14 cellular contexts compared by ENCODE assay signal in the genomic region with DNA sequence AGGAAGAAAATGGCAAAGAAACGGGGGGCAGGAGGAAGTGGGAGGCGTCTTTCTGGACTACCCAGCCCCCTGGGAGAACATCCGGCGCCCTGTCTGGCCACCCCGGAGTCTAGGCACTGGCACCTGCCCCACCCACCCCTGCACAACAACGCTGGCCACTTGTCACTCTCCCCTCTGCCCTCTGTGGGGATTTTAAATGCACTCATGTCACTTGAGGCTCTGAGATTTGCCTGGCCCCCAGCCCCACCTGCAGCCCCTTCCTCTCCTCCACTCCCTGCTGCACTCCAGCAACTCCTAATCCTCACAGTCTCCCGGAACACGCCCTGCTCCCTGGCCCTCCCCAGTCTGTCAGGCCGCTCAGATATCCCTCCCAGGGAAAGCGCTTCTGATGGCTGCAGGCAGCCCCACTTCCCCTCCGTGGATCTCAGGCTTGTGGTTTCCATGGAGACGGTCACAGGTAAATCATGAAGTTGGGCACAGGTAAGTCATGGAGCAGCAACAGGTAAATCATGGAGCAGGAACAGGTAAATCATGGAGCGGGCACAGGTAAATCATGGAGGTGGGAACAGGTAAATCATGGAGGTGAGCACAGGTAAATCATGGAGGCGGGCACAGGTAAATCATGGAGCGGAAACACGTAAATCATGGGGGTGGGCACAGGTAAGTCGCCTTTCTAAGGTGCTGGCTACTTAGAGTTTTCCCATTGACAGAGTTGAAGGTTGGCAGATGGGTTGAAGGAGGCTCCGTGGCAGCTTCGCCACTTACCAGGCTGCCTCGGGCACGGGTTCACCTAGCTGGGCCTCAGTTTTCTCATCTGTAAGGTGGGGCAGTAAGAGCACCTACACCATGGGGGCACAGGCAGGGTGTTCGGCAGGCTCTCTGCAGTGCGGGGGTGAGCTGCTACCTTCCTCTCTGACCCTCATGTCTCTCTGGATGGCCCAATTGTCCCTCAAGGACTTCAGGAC.
DNase-seq lines count a peak whose midpoint lies in the region; ATAC-seq and TF ChIP-seq lines count a peak whose summit lies in the region.
"Had no signal": no experiment of that assay in that cellular context is flagged by ENCODE, and none has a peak within 500 bp of the region (broad histone marks: within the 10 kb centered on the region; RNA-seq: fewer than 3 reads in every experiment).

No MANE protein-coding gene starts in this region.

- TF ChIP-seq POLR2A in heart left ventricle (IDR thresholded peaks at IDR 0.05) (no peak), right lobe of liver (IDR thresholded peaks at IDR 0.05) (no peak)

- H3K4me3 ChIP-seq in heart left ventricle (no peak overlapping the region), RWPE2 (ENCODE audit: severe bottlenecking) (no peak overlapping the region), right lobe of liver (no peak overlapping the region), aorta (ENCODE audit: low read length in 2 of 2) (no peak overlapping the region), MM.1S (ENCODE audit: low read length) (no peak overlapping the region)
- H3K4me3 ChIP-seq: esophagus squamous epithelium, smooth muscle cell had no signal

- no peaks in the 10 kb centered on the region for H3K79me2 ChIP-seq in MM.1S (ENCODE audit: low read length)

- H3K4me1 ChIP-seq in heart left ventricle (no peaks in the 10 kb centered on the region), RWPE2 (ENCODE audit: insufficient read depth, poor library complexity, severe bottlenecking) (peaks cover 9% of the 10 kb centered on the region), right lobe of liver (no peaks in the 10 kb centered on the region), aorta (ENCODE audit: control insufficient read depth in 1 of 2, insufficient read depth in 2 of 2, low read length in 2 of 2) (no peaks in the 10 kb centered on the region), MM.1S (ENCODE audit: low read length) (no peaks in the 10 kb centered on the region)
- H3K4me1 ChIP-seq: esophagus squamous epithelium had no signal

- H3K9me3 ChIP-seq in heart left ventricle (no peaks in the 10 kb centered on the region), RWPE2 (ENCODE audit: severe bottlenecking) (no peaks in the 10 kb centered on the region), right lobe of liver (no peaks in the 10 kb centered on the region), aorta (ENCODE audit: control insufficient read depth, low read length) (no peaks in the 10 kb centered on the region), MM.1S (replicated peaks; ENCODE audit: insufficient read depth, low read length) (no peaks in the 10 kb centered on the region)
- H3K9me3 ChIP-seq: esophagus squamous epithelium had no signal

- no peak overlapping the region for H3K9ac ChIP-seq in MM.1S (ENCODE audit: low read length)

- ATAC-seq in heart left ventricle (no peak), left cardiac atrium (no peak), RWPE2 (ENCODE audit: low read depth) (no peak), right lobe of liver (no peak), aorta (ENCODE audit: low FRiP score) (no peak), HG02588 (IDR thresholded peaks at IDR 0.05; ENCODE audit: unreplicated experiment) (no peak)
- ATAC-seq: Right ventricle myocardium inferior had no signal

- H3K27ac ChIP-seq in heart left ventricle: no peak overlapping the region
- H3K27ac ChIP-seq in RWPE2 (ENCODE audit: poor library complexity, severe bottlenecking): no peak overlapping the region
- no peak overlapping the region for H3K27ac ChIP-seq in right lobe of liver
- H3K27ac ChIP-seq in aorta (ENCODE audit: low read depth in 1 of 2, low read length in 2 of 2): no peak overlapping the region
- no peak overlapping the region for H3K27ac ChIP-seq in MM.1S (ENCODE audit: low read length)
- H3K27ac ChIP-seq: esophagus squamous epithelium had no signal

- intact Hi-C loops in heart left ventricle (cut with DNase I) (no loop called here), left cardiac atrium (cut with DNase I) (no loop called here), right lobe of liver (cut with DNase I) (no loop called here), aorta (cut with DNase I) (no loop called here)

- H4K20me1 ChIP-seq in MM.1S (ENCODE audit: insufficient read depth, low read length): 0 out of 2 replicates have a peak, but pooled peaks cover 2% of the 10 kb centered on the region

- no peaks in the 10 kb centered on the region for H3K36me3 ChIP-seq in heart left ventricle
- no peaks in the 10 kb centered on the region for H3K36me3 ChIP-seq in RWPE2 (ENCODE audit: low read depth)
- no peaks in the 10 kb centered on the region for H3K36me3 ChIP-seq in right lobe of liver
- H3K36me3 ChIP-seq in aorta (ENCODE audit: control insufficient read depth in 1 of 2, insufficient read depth in 2 of 2, low read length in 1 of 2): no peaks in the 10 kb centered on the region
- no peaks in the 10 kb centered on the region for H3K36me3 ChIP-seq in MM.1S (replicated peaks; ENCODE audit: insufficient read depth, low read length)
- H3K36me3 ChIP-seq: esophagus squamous epithelium had no signal

- H3K4me2 ChIP-seq in MM.1S (ENCODE audit: low read depth, low read length): no peak overlapping the region
- H3K4me2 ChIP-seq: smooth muscle cell had no signal

- no peaks in the 10 kb centered on the region for H3K9me2 ChIP-seq in MM.1S (replicated peaks; ENCODE audit: insufficient read depth, low read length)

- TF ChIP-seq CTCF in heart left ventricle (IDR thresholded peaks at IDR 0.05) (no peak), RWPE2 (IDR thresholded peaks at IDR 0.05; ENCODE audit: poor library complexity, severe bottlenecking) (no peak), right lobe of liver (IDR thresholded peaks at IDR 0.05) (no peak), MM.1S (IDR thresholded peaks at IDR 0.05; ENCODE audit: low read length) (no peak)

- no peaks in the 10 kb centered on the region for H3F3A ChIP-seq in MM.1S (ENCODE audit: insufficient read depth, low read length)

- WGBS in heart left ventricle, 4 donors: 71 to 75% (median 72%) methylated on average over 22 to 23 of the region's 23 CpGs
- WGBS in right lobe of liver (ENCODE audit: insufficient coverage, low coverage, low lambda C conversion rate, missing lambda C conversion rate): 45% methylated on average over 12 of the region's 23 CpGs
- 73 to 74% methylated on average over 23 of the region's 23 CpGs for WGBS in aorta, 2 donors

- H2AFZ ChIP-seq in MM.1S (ENCODE audit: low read length): no peak overlapping the region

- DNase-seq in heart left ventricle: peak in 3 of 5 donors; percentile 5 to 26 (median 12)
- no peak for DNase-seq in left cardiac atrium
- peak; percentile 22 for DNase-seq in RWPE2 (ENCODE audit: low spot score)
- DNase-seq in right lobe of liver: peak in 2 of 3 donors; percentile 29 to 33
- DNase-seq in aorta: peak; percentile 20 to 39
- no peak for DNase-seq in GM19238 (ENCODE audit: insufficient read length, low spot score)
- DNase-seq in MM.1S: no peak
- DNase-seq: activated CD4-positive, alpha-beta T cell treated with anti-CD3 and anti-CD28 coated beads, Interleukin-2, amount 50 U/mL, for 1 hour; esophagus squamous epithelium; KBM-7; NCI-H1436 had no signal

- peaks cover 0 to 8% (median 0%) of the 10 kb centered on the region in 9 donors for H3K27me3 ChIP-seq in heart left ventricle
- no peaks in the 10 kb centered on the region for H3K27me3 ChIP-seq in RWPE2 (ENCODE audit: insufficient read depth, poor library complexity, severe bottlenecking)
- no peaks in the 10 kb centered on the region for H3K27me3 ChIP-seq in right lobe of liver
- no peaks in the 10 kb centered on the region for H3K27me3 ChIP-seq in aorta (ENCODE audit: control insufficient read depth in 1 of 2, insufficient read depth in 2 of 2, low read length in 1 of 2)
- peaks cover 97% of the 10 kb centered on the region for H3K27me3 ChIP-seq in MM.1S (replicated peaks; ENCODE audit: insufficient read depth, low read length)

Comparison
In these comparisons a context has a peak if more than half of its experiments do, and no peak if none do; other contexts are left out.
1. DNase-seq: peak in heart left ventricle (3 of 5), RWPE2 (single experiment), right lobe of liver (2 of 3) and aorta (2 of 2); none in left cardiac atrium (single experiment), GM19238 (single experiment) and MM.1S (single experiment).